ENCODE assay signal across 9 cellular contexts in genomic region chr3:16512435-16513140, GRCh38. TPM values are rescaled to one million over a fixed set of nuclear protein-coding genes. Genes with fewer than 3 reads are reported as not detected.
DNase-seq lines count a peak whose midpoint lies in the region; ATAC-seq, FAIRE-seq and TF ChIP-seq lines count a peak whose summit lies in the region.
"Had no signal": no experiment of that assay in that cellular context is flagged by ENCODE, and none has a peak within 500 bp of the region (broad histone marks: within the 10 kb centered on the region; RNA-seq: fewer than 3 reads in every experiment).

No MANE protein-coding gene starts in this region.

- H3K4ac ChIP-seq in IMR-90 (ENCODE audit: low read depth, low read length): peak overlapping the region; percentile 69

- H4K20me1 ChIP-seq in IMR-90 (ENCODE audit: insufficient read depth, low read length) (peaks cover 42% of the 10 kb centered on the region), endothelial cell of umbilical vein (replicated peaks; ENCODE audit: control insufficient read depth, extremely low read depth, insufficient read depth, low read length) (no peaks in the 10 kb centered on the region)

- H2BK120ac ChIP-seq in IMR-90 (ENCODE audit: low read depth, low read length): peak overlapping the region; percentile 89

- TF ChIP-seq RAD21 in IMR-90 (IDR thresholded peaks at IDR 0.05; ENCODE audit: low read length): no peak

- dilution Hi-C loops in IMR-90 (cut with HindIII; ENCODE audit: low sequenced_read_pairs, unreplicated experiment) (no loop called here), endothelial cell of umbilical vein (cut with MboI; ENCODE audit: extremely low pct_ligation_motif_present, low sequenced_read_pairs) (no loop called here)

- H3K9ac ChIP-seq in IMR-90 (ENCODE audit: low read depth, low read length): peak overlapping the region; percentile 98
- peak overlapping the region; percentile 90 for H3K9ac ChIP-seq in endothelial cell of umbilical vein (replicated peaks; ENCODE audit: extremely low read depth, insufficient read depth, low read length)
- H3K9ac ChIP-seq: KMS-11 had no signal

- WGBS in IMR-90 (ENCODE audit: extremely low coverage in 2 of 2, insufficient read length in 1 of 2), 2 experiments: 4% methylated on average over 12 of the region's 37 CpGs; no CpG with 5 or more reads in 1 of the 2 experiments
- WGBS in testis, 2 donors: 4 to 14% methylated on average over 2 to 37 of the region's 37 CpGs

- peak; percentile 66 for DNase-seq in CD1c-positive myeloid dendritic cell (ENCODE audit: extremely low spot score)
- DNase-seq in IMR-90: no peak
- DNase-seq in activated CD4-positive, alpha-beta memory T cell treated with anti-CD3 and anti-CD28 coated beads, Interleukin-2, amount 10 ng/mL, durations not matched to agents 7 days and 5 days: peak; percentile 64
- peak; percentile 35 for DNase-seq in endothelial cell of umbilical vein (ENCODE audit: low read depth, low spot score)
- DNase-seq in testis: peak; percentile 61
- DNase-seq in NCI-H1092 treated with DMSO at 0.1 percent for 48 hours (lab: John Stamatoyannopoulos, UW): no peak

- peaks cover 9 to 58% of the 10 kb centered on the region in 2 experiments; a peak in 3 of 4 replicates for H3K79me1 ChIP-seq in IMR-90 (ENCODE audit: low read depth in 1 of 2, low read length in 2 of 2)

- H3K4me1 ChIP-seq in IMR-90 (ENCODE audit: control insufficient read depth, insufficient read depth, low read length) (peaks cover 20% of the 10 kb centered on the region), endothelial cell of umbilical vein (ENCODE audit: control insufficient read depth, extremely low read depth, insufficient read depth, low read length) (peaks cover 25% of the 10 kb centered on the region), muscle layer of duodenum (ENCODE audit: control insufficient read depth in 1 of 2, insufficient read depth in 2 of 2, low read length in 2 of 2) (peaks cover 12 to 19% of the 10 kb centered on the region in 2 donors), testis (peaks cover 6% of the 10 kb centered on the region)

- H3K4me1 Mint-ChIP-seq in activated CD4-positive, alpha-beta memory T cell treated with anti-CD3 and anti-CD28 coated beads, Interleukin-2, amount 10 ng/mL, durations not matched to agents 7 days and 5 days: peaks cover 79% of the 10 kb centered on the region

- H3K79me2 ChIP-seq in endothelial cell of umbilical vein (ENCODE audit: control insufficient read depth, insufficient read depth, low read length): peaks cover 47% of the 10 kb centered on the region

- no TSS peak for BruUV-seq in IMR-90 (replicated peaks; lab: Mats Ljungman, UMichigan)
- BruUV-seq in endothelial cell of umbilical vein (replicated peaks; lab: Mats Ljungman, UMichigan): TSS peak; percentile 32

- peak overlapping the region; percentile 81 for H3K56ac ChIP-seq in IMR-90 (ENCODE audit: extremely low read depth, insufficient read depth, low read length)

- peak overlapping the region; percentile 80; the same call in 2 of the 3 replicates for H2BK15ac ChIP-seq in IMR-90 (ENCODE audit: low read depth, low read length)

- TF ChIP-seq POLR2A in IMR-90 (IDR thresholded peaks at IDR 0.05; ENCODE audit: low read depth, low read length) (peak; percentile 38; the same call in 1 of the 2 replicates), endothelial cell of umbilical vein (IDR thresholded peaks at IDR 0.05; ENCODE audit: low read depth, low read length) (no peak), testis (IDR thresholded peaks at IDR 0.05) (no peak)

- H3K27ac ChIP-seq in IMR-90 (ENCODE audit: insufficient read depth, low read length): peak overlapping the region; percentile 93
- peak overlapping the region; percentile 54 for H3K27ac ChIP-seq in endothelial cell of umbilical vein (ENCODE audit: insufficient read depth, low read depth, low read length)
- H3K27ac ChIP-seq in muscle layer of duodenum (ENCODE audit: low read length): peak overlapping the region; percentile 53
- peak overlapping the region; percentile 14 to 75 for H3K27ac ChIP-seq in testis
- H3K27ac ChIP-seq: KMS-11 had no signal

- H3K27me3 ChIP-seq in IMR-90 (ENCODE audit: control insufficient read depth, insufficient read depth, low read length) (no peaks in the 10 kb centered on the region), endothelial cell of umbilical vein (ENCODE audit: control insufficient read depth in 2 of 2, insufficient read depth in 2 of 2, low read length in 2 of 2) (no peaks in the 10 kb centered on the region), muscle layer of duodenum (ENCODE audit: low read depth, low read length) (no peaks in the 10 kb centered on the region), testis (no peaks in the 10 kb centered on the region)

- H3K4me3 Mint-ChIP-seq in activated CD4-positive, alpha-beta memory T cell treated with anti-CD3 and anti-CD28 coated beads, Interleukin-2, amount 10 ng/mL, durations not matched to agents 7 days and 5 days: peak overlapping the region; percentile 96

- H3K23ac ChIP-seq in IMR-90 (ENCODE audit: low read depth, low read length): peak overlapping the region; percentile 84

- in situ Hi-C loops in IMR-90 (cut with MboI; ENCODE audit: low sequenced_read_pairs): no loop called here

- peak overlapping the region; percentile 93 for H3K14ac ChIP-seq in IMR-90 (replicated peaks; ENCODE audit: low read depth, low read length)

- H3K9me1 ChIP-seq in IMR-90 (ENCODE audit: insufficient read depth, low read length) (peaks cover 15% of the 10 kb centered on the region), endothelial cell of umbilical vein (replicated peaks; ENCODE audit: control insufficient read depth, extremely low read depth, insufficient read depth, low read length) (no peaks in the 10 kb centered on the region)

- CTCF ChIA-PET in IMR-90 (lab: Yijun Ruan, JAX): interaction anchor here (0.6 to 1.0 kb wide), 3 partner anchors 15 to 222 kb away, joined by 3 to 4 read pairs (median 3); no protein-coding TSS in a partner anchor
- CTCF ChIA-PET in activated CD4-positive, alpha-beta memory T cell treated with anti-CD3 and anti-CD28 coated beads, Interleukin-2, amount 10 ng/mL, durations not matched to agents 7 days and 5 days (lab: Charles Lee): interaction anchor here (0.9 to 2.1 kb wide), 11 partner anchors 14 to 639 kb away, joined by 3 to 12 read pairs (median 5); partner anchors contain the start of genes DPH3 and OXNAD1
- CTCF ChIA-PET in endothelial cell of umbilical vein (lab: Charles Lee): interaction anchor here (0.5 to 2.8 kb wide), 13 partner anchors 15 to 1044 kb away, joined by 3 to 18 read pairs (median 5); no protein-coding TSS in a partner anchor

- H2AK5ac ChIP-seq in IMR-90 (ENCODE audit: low read depth, low read length): peak overlapping the region; percentile 92

- H4K5ac ChIP-seq in IMR-90 (ENCODE audit: low read depth, low read length): peak overlapping the region; percentile 90

- H3K36me3 Mint-ChIP-seq in activated CD4-positive, alpha-beta memory T cell treated with anti-CD3 and anti-CD28 coated beads, Interleukin-2, amount 10 ng/mL, durations not matched to agents 7 days and 5 days (ENCODE audit: low read depth): peaks cover 14% of the 10 kb centered on the region

- H3K9me3 ChIP-seq in IMR-90 (ENCODE audit: control insufficient read depth, insufficient read depth, low read length) (no peaks in the 10 kb centered on the region), endothelial cell of umbilical vein (replicated peaks; ENCODE audit: control insufficient read depth, insufficient read depth, low read length) (no peaks in the 10 kb centered on the region), muscle layer of duodenum (ENCODE audit: control insufficient read depth in 1 of 2, low read length in 2 of 2) (no peaks in the 10 kb centered on the region), testis (no peaks in the 10 kb centered on the region)

- peak overlapping the region; percentile 94 for H2AK9ac ChIP-seq in IMR-90 (replicated peaks; ENCODE audit: low read depth, low read length, poor library complexity)

- TF ChIP-seq CTCF in IMR-90 (conservative IDR thresholded peaks at IDR 0.05; ENCODE audit: low read depth, low read length) (no peak), endothelial cell of umbilical vein (IDR thresholded peaks at IDR 0.05; ENCODE audit: extremely low read depth in 1 of 2, insufficient read depth in 1 of 2, low read depth in 1 of 2, low read length in 2 of 2) (no peak), testis (IDR thresholded peaks at IDR 0.05) (no peak)

- POLR2A ChIA-PET in IMR-90 (lab: Charles Lee; ENCODE audit: unreplicated experiment): interaction anchor here (1.7 kb wide), 1 partner anchor 9 kb away, joined by 3 read pairs; no protein-coding TSS in a partner anchor
- POLR2A ChIA-PET in activated CD4-positive, alpha-beta memory T cell treated with anti-CD3 and anti-CD28 coated beads, Interleukin-2, amount 10 ng/mL, durations not matched to agents 7 days and 5 days (lab: Charles Lee): interaction anchor here (0.7 to 3.7 kb wide), 26 partner anchors 9 to 716 kb away, joined by 3 to 31 read pairs (median 4); partner anchors contain the start of genes DPH3 and OXNAD1
- POLR2A ChIA-PET in endothelial cell of umbilical vein (lab: Charles Lee): interaction anchor here (1.4 kb wide), 1 partner anchor 36 kb away, joined by 3 read pairs; no protein-coding TSS in a partner anchor

- H3K9me3 Mint-ChIP-seq in activated CD4-positive, alpha-beta memory T cell treated with anti-CD3 and anti-CD28 coated beads, Interleukin-2, amount 10 ng/mL, durations not matched to agents 7 days and 5 days: no peaks in the 10 kb centered on the region

- peak overlapping the region; percentile 76; the same call in 1 of the 2 replicates for H2BK20ac ChIP-seq in IMR-90 (ENCODE audit: low read depth, low read length)

- H2AFZ ChIP-seq in IMR-90 (replicated peaks; ENCODE audit: low read length, poor library complexity): peak overlapping the region; percentile 96
- H2AFZ ChIP-seq in endothelial cell of umbilical vein (ENCODE audit: low read depth, low read length): peak overlapping the region; percentile 96

- H3K4me3 ChIP-seq in IMR-90 (ENCODE audit: insufficient read depth, low read depth, low read length) (peak overlapping the region; percentile 96), endothelial cell of umbilical vein (replicated peaks in 1 of 3; ENCODE audit: insufficient read depth in 1 of 3, low read depth in 1 of 3, low read length in 3 of 3) (peak overlapping the region; percentile 78 to 88 (median 83)), muscle layer of duodenum (ENCODE audit: low read depth in 1 of 2, low read length in 2 of 2) (peak overlapping the region; percentile 68 to 82), testis (peak overlapping the region; percentile 63 to 78)

- H3K4me2 ChIP-seq in IMR-90 (ENCODE audit: low read depth, low read length) (peak overlapping the region; percentile 97), endothelial cell of umbilical vein (ENCODE audit: insufficient read depth, low read length) (peak overlapping the region; percentile 76)
- H3K4me2 ChIP-seq: KMS-11 had no signal

- H2BK5ac ChIP-seq in IMR-90 (ENCODE audit: low read depth, low read length, poor library complexity, severe bottlenecking): peak overlapping the region; percentile 94

- H3K36me3 ChIP-seq in IMR-90 (ENCODE audit: control insufficient read depth, insufficient read depth, low read length) (peaks cover 4% of the 10 kb centered on the region), endothelial cell of umbilical vein (ENCODE audit: control insufficient read depth in 2 of 2, extremely low read depth in 1 of 2, insufficient read depth in 2 of 2, low read length in 2 of 2) (no peaks in the 10 kb centered on the region), muscle layer of duodenum (ENCODE audit: control insufficient read depth in 1 of 2, insufficient read depth in 2 of 2, low read length in 2 of 2) (no peaks in the 10 kb centered on the region), testis (ENCODE audit: low read depth, missing control alignments) (no peaks in the 10 kb centered on the region)

- peak overlapping the region; percentile 97 for H3K27ac Mint-ChIP-seq in activated CD4-positive, alpha-beta memory T cell treated with anti-CD3 and anti-CD28 coated beads, Interleukin-2, amount 10 ng/mL, durations not matched to agents 7 days and 5 days

- H3K27me3 Mint-ChIP-seq in activated CD4-positive, alpha-beta memory T cell treated with anti-CD3 and anti-CD28 coated beads, Interleukin-2, amount 10 ng/mL, durations not matched to agents 7 days and 5 days: no peaks in the 10 kb centered on the region

- intact Hi-C loops in IMR-90 (cut with micrococcal nuclease) (loop anchor here (1.0 to 5.0 kb wide), 4 partner anchors 35 to 173 kb away; no protein-coding TSS in a partner anchor), endothelial cell of umbilical vein (cut with micrococcal nuclease) (loop anchor here (1.0 kb wide), 4 partner anchors 17 to 247 kb away; partner anchors contain the start of gene OXNAD1), testis (cut with DNase I; ENCODE audit: low total_unique reads) (no loop called here)

- ATAC-seq in GM19468 (IDR thresholded peaks at IDR 0.05; ENCODE audit: extremely low read depth, unreplicated experiment): peak; percentile 1
- ATAC-seq in IMR-90 (ENCODE audit: low read depth): peak; percentile 35

- peak overlapping the region; percentile 79 for H4K91ac ChIP-seq in IMR-90 (ENCODE audit: insufficient read depth, low read depth, low read length)

- H4K8ac ChIP-seq in IMR-90 (ENCODE audit: low read depth in 2 of 2, low read length in 2 of 2): peak overlapping the region; percentile 81 to 87

- peak overlapping the region; percentile 94 for H3K18ac ChIP-seq in IMR-90 (ENCODE audit: low read depth, low read length)

- FAIRE-seq in endothelial cell of umbilical vein (lab: Jason Lieb, UNC): peak; percentile 63

RNA-seq across cellular contexts. Expression of gene RFTN1, which starts 0.9 kb away (rescaled TPM):
- 52.0 and 52.2 TPM in 2 replicates for total RNA-seq in IMR-90 (2012; rRNA removed)
- polyA plus RNA-seq in IMR-90 (2012; rRNA removed): 44.8 and 45.0 TPM in 2 replicates
- polyA plus RNA-seq in IMR-90 (2012; cell fraction: cytosol; rRNA removed): 37.9 and 67.2 TPM in 2 replicates
- polyA plus RNA-seq in IMR-90 (2012; cell fraction: nucleus; rRNA removed; ENCODE audit: low replicate concordance): 19.1 and 28.3 TPM in 2 replicates
- 10 to 100 TPM; 74.9 to 75.1 TPM for total RNA-seq in activated CD4-positive, alpha-beta memory T cell treated with anti-CD3 and anti-CD28 coated beads, Interleukin-2, amount 10 ng/mL, durations not matched to agents 7 days and 5 days
- 43.3 and 45.1 TPM in 2 replicates for total RNA-seq in endothelial cell of umbilical vein
- polyA plus RNA-seq in endothelial cell of umbilical vein: 40.2 and 40.3 TPM in 2 replicates
- polyA plus RNA-seq in endothelial cell of umbilical vein (2011; cell fraction: cytosol; rRNA removed): 43.9 and 50.2 TPM in 2 replicates
- 34.8 and 38.6 TPM in 2 replicates for polyA plus RNA-seq in endothelial cell of umbilical vein (2011; cell fraction: nucleus; rRNA removed)
- polyA plus RNA-seq in endothelial cell of umbilical vein (2012): 32.9 and 37.2 TPM in 2 replicates
- polyA minus RNA-seq in endothelial cell of umbilical vein: 41.8 and 43.3 TPM in 2 replicates
- polyA minus RNA-seq in endothelial cell of umbilical vein (2011; cell fraction: cytosol; rRNA and poly(A)+ RNA removed): not detected
- polyA minus RNA-seq in endothelial cell of umbilical vein (2011; cell fraction: nucleus; rRNA and poly(A)+ RNA removed): 48.8 and 59.0 TPM in 2 replicates
- total RNA-seq in testis: 10 to 100 TPM; 20.8 to 25.7 TPM
- polyA plus RNA-seq in testis (ENCODE audit: insufficient read depth, low read depth, low replicate concordance): 22.2 TPM

Comparison
In these comparisons a context has a peak if more than half of its experiments do, and no peak if none do; other contexts are left out.
1. DNase-seq: peak in CD1c-positive myeloid dendritic cell (single experiment), activated CD4-positive, alpha-beta memory T cell treated with anti-CD3 and anti-CD28 coated beads, Interleukin-2, amount 10 ng/mL, durations not matched to agents 7 days and 5 days (single experiment), endothelial cell of umbilical vein (single experiment) and testis (single experiment); none in IMR-90 (single experiment) and NCI-H1092 treated with DMSO at 0.1 percent for 48 hours (single experiment).
2. Peak in every context shown above with its lines, with median percentiles within 50 percentile points of each other: H3K27ac ChIP-seq and H3K4me3 ChIP-seq.